Comparison of ENCODE assay signal across 29 cellular contexts in genomic region chr1:12372761-12373160, GRCh38.
"Had no signal": no experiment of that assay in that cellular context is flagged by ENCODE, and none has a peak within 500 bp of the region (broad histone marks: within the 10 kb centered on the region; RNA-seq: fewer than 3 reads in every experiment).

No MANE protein-coding gene starts in this region.

- H3K27me3 Mint-ChIP-seq: activated B cell treated with CpG ODN at 0.5 μM for 24 hours; activated CD8-positive, alpha-beta T cell treated with anti-CD3 and anti-CD28 coated beads for 36 hours; activated naive CD4-positive, alpha-beta T cell treated with anti-CD3 and anti-CD28 coated beads, Interleukin-2, amount 50 U/mL, for 24 hours; activated naive CD8-positive, alpha-beta T cell treated with anti-CD3 and anti-CD28 coated beads, Interleukin-2, amount 10 ng/mL, durations not matched to agents 7 days and 5 days; activated T-helper 17 cell treated with anti-CD3 and anti-CD28 coated beads, Interleukin-2, amount 50 U/mL, for 72 hours; central memory CD8-positive, alpha-beta T cell; dendritic cell treated with granulocyte-macrophage colony-stimulating factor and Interleukin-4, amounts not matched to agents 40 ng/mL and 50 ng/mL, for 4 days; effector memory CD8-positive, alpha-beta T cell; T-helper 17 cell had no signal

- H3K4me3 Mint-ChIP-seq: activated B cell treated with CpG ODN at 0.5 μM for 24 hours; activated CD8-positive, alpha-beta T cell treated with anti-CD3 and anti-CD28 coated beads for 36 hours; activated naive CD4-positive, alpha-beta T cell treated with anti-CD3 and anti-CD28 coated beads for 36 hours; activated naive CD4-positive, alpha-beta T cell treated with anti-CD3 and anti-CD28 coated beads, Interleukin-2, amount 50 U/mL, for 24 hours; activated naive CD8-positive, alpha-beta T cell treated with anti-CD3 and anti-CD28 coated beads, Interleukin-2, amount 10 ng/mL, durations not matched to agents 7 days and 5 days; activated T-cell treated with anti-CD3 and anti-CD28 coated beads, Interleukin-2, amount 50 U/mL, for 4 hours; activated T-helper 17 cell treated with anti-CD3 and anti-CD28 coated beads, Interleukin-2, amount 50 U/mL, for 72 hours; central memory CD8-positive, alpha-beta T cell; dendritic cell treated with granulocyte-macrophage colony-stimulating factor and Interleukin-4, amounts not matched to agents 40 ng/mL and 50 ng/mL, for 4 days; effector memory CD8-positive, alpha-beta T cell; T-helper 17 cell; T-helper 2 cell treated with Interferon-gamma antibody and Interleukin-4, amounts not matched to agents 5 μg/mL and 100 μg/mL, for 36 hours had no signal

- H3K9me3 Mint-ChIP-seq: activated B cell treated with CpG ODN at 0.5 μM for 24 hours; activated CD8-positive, alpha-beta T cell treated with anti-CD3 and anti-CD28 coated beads for 36 hours; activated naive CD4-positive, alpha-beta T cell treated with anti-CD3 and anti-CD28 coated beads for 36 hours; activated naive CD4-positive, alpha-beta T cell treated with anti-CD3 and anti-CD28 coated beads, Interleukin-2, amount 50 U/mL, for 24 hours; activated naive CD8-positive, alpha-beta T cell treated with anti-CD3 and anti-CD28 coated beads, Interleukin-2, amount 10 ng/mL, durations not matched to agents 7 days and 5 days; activated T-cell treated with anti-CD3 and anti-CD28 coated beads, Interleukin-2, amount 50 U/mL, for 4 hours; activated T-helper 17 cell treated with anti-CD3 and anti-CD28 coated beads, Interleukin-2, amount 50 U/mL, for 72 hours; central memory CD8-positive, alpha-beta T cell; dendritic cell treated with granulocyte-macrophage colony-stimulating factor and Interleukin-4, amounts not matched to agents 40 ng/mL and 50 ng/mL, for 4 days; effector memory CD8-positive, alpha-beta T cell; T-helper 2 cell treated with Interferon-gamma antibody and Interleukin-4, amounts not matched to agents 5 μg/mL and 100 μg/mL, for 36 hours had no signal

- H3K27ac ChIP-seq: brain microvascular endothelial cell, coronary artery, heart right ventricle, WERI-Rb-1 had no signal

- ATAC-seq: activated CD4-positive, CD25-positive, alpha-beta regulatory T cell treated with anti-CD3 and anti-CD28 coated beads, Interleukin-2, amount 50 U/mL, for 24 hours; activated CD8-positive, alpha-beta T cell treated with anti-CD3 and anti-CD28 coated beads for 36 hours; effector memory CD8-positive, alpha-beta T cell; esophagus mucosa; heart right ventricle; T-helper 17 cell had no signal

- H3K27me3 ChIP-seq: brain microvascular endothelial cell, heart right ventricle had no signal

- H3K4me1 Mint-ChIP-seq: activated B cell treated with CpG ODN at 0.5 μM for 24 hours; activated T-helper 17 cell treated with anti-CD3 and anti-CD28 coated beads, Interleukin-2, amount 50 U/mL, for 72 hours; central memory CD8-positive, alpha-beta T cell had no signal

- H3K4me3 ChIP-seq: coronary artery, heart right ventricle had no signal

- DNase-seq: activated B cell treated with CpG ODN at 0.5 μM for 24 hours; activated CD4-positive, alpha-beta T cell treated with anti-CD3 and anti-CD28 coated beads for 48 hours; activated CD4-positive, alpha-beta T cell treated with anti-CD3 and anti-CD28 coated beads, Interleukin-2, amount 50 U/mL, for 1 hour; activated CD4-positive, alpha-beta T cell treated with anti-CD3 and anti-CD28 coated beads, Interleukin-2, amount 50 U/mL, for 48 hours; activated CD8-positive, alpha-beta memory T cell treated with anti-CD3 and anti-CD28 coated beads for 24 hours; activated CD8-positive, alpha-beta T cell treated with anti-CD3 and anti-CD28 coated beads for 36 hours; activated effector memory CD4-positive, alpha-beta T cell treated with Interleukin-2 at 50 U/mL for 16 hours; activated naive CD4-positive, alpha-beta T cell treated with anti-CD3 and anti-CD28 coated beads for 36 hours; activated naive CD8-positive, alpha-beta T cell treated with anti-CD3 and anti-CD28 coated beads, Interleukin-2, amount 10 ng/mL, durations not matched to agents 7 days and 5 days; activated T-cell treated with anti-CD3 and anti-CD28 coated beads, Interleukin-2, amount 50 U/mL, for 4 hours; amniotic stem cell; anterior cingulate cortex; brain microvascular endothelial cell; effector CD4-positive, alpha-beta T cell; effector memory CD8-positive, alpha-beta T cell; foreskin fibroblast; heart right ventricle; SW 1271; T-helper 17 cell; T1000; WERI-Rb-1 had no signal

- H3K36me3 ChIP-seq: WERI-Rb-1 had no signal

- H3K27ac Mint-ChIP-seq: activated B cell treated with CpG ODN at 0.5 μM for 24 hours; activated CD8-positive, alpha-beta T cell treated with anti-CD3 and anti-CD28 coated beads for 36 hours; activated naive CD4-positive, alpha-beta T cell treated with anti-CD3 and anti-CD28 coated beads for 36 hours; activated naive CD4-positive, alpha-beta T cell treated with anti-CD3 and anti-CD28 coated beads, Interleukin-2, amount 50 U/mL, for 24 hours; activated naive CD8-positive, alpha-beta T cell treated with anti-CD3 and anti-CD28 coated beads, Interleukin-2, amount 10 ng/mL, durations not matched to agents 7 days and 5 days; activated T-helper 17 cell treated with anti-CD3 and anti-CD28 coated beads, Interleukin-2, amount 50 U/mL, for 72 hours; dendritic cell treated with granulocyte-macrophage colony-stimulating factor and Interleukin-4, amounts not matched to agents 40 ng/mL and 50 ng/mL, for 4 days; effector memory CD8-positive, alpha-beta T cell; T-helper 17 cell; T-helper 2 cell treated with Interferon-gamma antibody and Interleukin-4, amounts not matched to agents 5 μg/mL and 100 μg/mL, for 36 hours had no signal

- H3K9me3 ChIP-seq: heart right ventricle had no signal
